Comparison of ENCODE assay signal across 8 cellular contexts in the genomic region with DNA sequence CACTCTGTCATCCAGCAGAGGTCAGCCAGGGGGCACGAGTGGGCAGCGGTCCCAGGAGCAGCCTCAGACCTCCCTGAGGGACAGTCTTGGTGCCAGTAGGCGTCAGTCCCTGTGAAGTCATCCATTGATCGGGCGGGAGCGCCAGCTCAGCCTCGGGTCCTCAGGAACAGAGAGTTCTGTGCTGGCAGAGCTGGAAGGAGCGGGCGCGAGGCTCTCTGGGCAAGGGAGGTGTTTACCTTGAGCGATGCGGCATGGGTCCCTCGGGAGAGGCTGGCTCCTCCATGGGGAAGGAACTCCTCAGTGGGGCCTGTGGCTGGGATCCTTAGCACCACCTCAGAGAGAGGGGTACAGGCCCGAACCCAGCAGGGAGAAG.
DNase-seq lines count a peak whose midpoint lies in the region; ATAC-seq, FAIRE-seq and TF ChIP-seq lines count a peak whose summit lies in the region.

No MANE protein-coding gene starts in this region.

- 17% methylated on average over 1 of the region's 14 CpGs; no CpG with 5 or more reads in 1 of the 2 donors for WGBS in gastroesophageal sphincter (ENCODE audit: low coverage in 1 of 2), 2 donors

- H3K27me3 ChIP-seq in gastroesophageal sphincter = no peaks in the 10 kb centered on the region

- DNase-seq in C1 segment of cervical spinal cord (lab: John Stamatoyannopoulos, UW) = peak in 13 of 14 donors; percentile 33 to 93 (median 84)
- DNase-seq in NB4 (ENCODE audit: low read depth) = no peak
- peak in 9 of 10 donors; percentile 70 to 96 (median 83) for DNase-seq in posterior cingulate gyrus
- no peak for DNase-seq in RCC 7860 (ENCODE audit: low spot score)
- no peak for DNase-seq in activated gamma-delta T cell treated with Interleukin-2 at 50 U/mL for 16 hours
- no peak for DNase-seq in NCI-H1436 (lab: John Stamatoyannopoulos, UW)

- H3K4me3 ChIP-seq in NB4 (ENCODE audit: low read depth, low read length) = peak overlapping the region; percentile 65
- no peak overlapping the region for H3K4me3 ChIP-seq in gastroesophageal sphincter

- H3K4me1 ChIP-seq in gastroesophageal sphincter = peaks cover 0 to 98% (median 66%) of the 10 kb centered on the region in 3 donors

- peak overlapping the region; percentile 3 to 85 (median 81) for H3K27ac ChIP-seq in gastroesophageal sphincter

- H3K9me3 ChIP-seq in gastroesophageal sphincter = no peaks in the 10 kb centered on the region

- FAIRE-seq in RCC 7860 (lab: Jason Lieb, UNC) = no peak

- no peak for TF ChIP-seq EP300 in gastroesophageal sphincter (IDR thresholded peaks at IDR 0.05)

- ATAC-seq in gastroesophageal sphincter = peak; percentile 30
- no peak for ATAC-seq in HG02759 (IDR thresholded peaks at IDR 0.05; ENCODE audit: unreplicated experiment)

- no peak for TF ChIP-seq CTCF in NB4 (IDR thresholded peaks at IDR 0.05; ENCODE audit: low read depth, low read length)
- TF ChIP-seq CTCF in gastroesophageal sphincter (IDR thresholded peaks at IDR 0.05) = no peak

- peaks cover 0 to 4% of the 10 kb centered on the region in 2 donors for H3K36me3 ChIP-seq in gastroesophageal sphincter

- intact Hi-C loops in posterior cingulate gyrus (cut with DNase I) = no loop called here

- TF ChIP-seq POLR2A in NB4 (IDR thresholded peaks at IDR 0.05; ENCODE audit: extremely low read depth, insufficient read length) (no peak), gastroesophageal sphincter (IDR thresholded peaks at IDR 0.05) (no peak)

Comparison
In these comparisons a context has a peak if more than half of its experiments do, and no peak if none do; other contexts are left out.
1. DNase-seq: peak in C1 segment of cervical spinal cord (13 of 14) and posterior cingulate gyrus (9 of 10); none in NB4 (single experiment), RCC 7860 (single experiment), activated gamma-delta T cell treated with Interleukin-2 at 50 U/mL for 16 hours (single experiment) and NCI-H1436 (single experiment).